ENCODE assay signal across 1 cellular context in the genomic region with DNA sequence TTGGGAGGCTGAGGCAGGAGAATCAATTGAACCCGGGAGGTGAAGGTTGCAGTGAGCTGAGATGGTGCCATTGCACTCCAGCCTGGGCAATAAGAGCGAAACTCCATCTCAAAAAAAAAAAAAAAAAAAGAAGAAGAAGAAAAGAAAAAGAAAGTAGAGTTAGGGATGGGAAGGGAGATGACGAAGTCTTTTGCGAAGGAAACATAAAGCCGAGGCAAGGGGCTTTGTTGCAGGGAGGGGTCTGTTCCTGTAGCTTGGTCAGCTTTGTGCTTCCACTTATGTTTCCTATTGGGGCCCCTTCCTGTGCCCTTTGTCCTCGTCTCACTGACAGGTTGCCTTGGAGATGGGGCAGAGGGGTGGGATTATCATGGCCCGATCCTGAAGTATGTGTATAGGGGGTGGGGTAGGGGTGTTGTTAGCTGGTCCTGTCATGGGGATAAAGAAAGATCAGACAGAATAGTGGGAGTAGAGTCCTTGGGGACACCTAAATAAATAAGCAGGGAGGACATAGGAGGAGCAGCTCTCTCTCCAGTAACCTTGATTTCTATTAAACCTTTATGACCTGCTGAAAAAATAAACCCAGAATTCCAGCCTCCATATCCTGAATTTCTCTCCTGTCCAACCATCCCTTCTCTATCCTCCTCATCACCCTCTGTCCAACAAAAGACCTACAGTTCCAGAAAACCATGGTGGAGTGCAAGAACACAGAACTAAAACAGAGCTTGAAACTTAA.
A peak's percentile ranks its signal among the peaks of the same experiment; 100 is the strongest.
TF ChIP-seq lines count a peak whose summit lies in the region.

No MANE protein-coding gene starts in this region.

TF ChIP-seq in HepG2, 621 proteins besides CTCF, POLR2A, EP300 and RAD21 (continued from another document and continues in another):
- TF ChIP-seq, protein P1, sequence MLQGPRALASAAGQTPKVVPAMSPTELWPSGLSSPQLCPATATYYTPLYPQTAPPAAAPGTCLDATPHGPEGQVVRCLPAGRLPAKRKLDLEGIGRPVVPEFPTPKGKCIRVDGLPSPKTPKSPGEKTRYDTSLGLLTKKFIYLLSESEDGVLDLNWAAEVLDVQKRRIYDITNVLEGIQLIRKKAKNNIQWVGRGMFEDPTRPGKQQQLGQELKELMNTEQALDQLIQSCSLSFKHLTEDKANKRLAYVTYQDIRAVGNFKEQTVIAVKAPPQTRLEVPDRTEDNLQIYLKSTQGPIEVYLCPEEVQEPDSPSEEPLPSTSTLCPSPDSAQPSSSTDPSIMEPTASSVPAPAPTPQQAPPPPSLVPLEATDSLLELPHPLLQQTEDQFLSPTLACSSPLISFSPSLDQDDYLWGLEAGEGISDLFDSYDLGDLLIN (CRISPR knock-in tag; IDR thresholded peaks at IDR 0.05; ENCODE audit: borderline replicate concordance) = no peak
- TF ChIP-seq MAFG (CRISPR knock-in tag; IDR thresholded peaks at IDR 0.05) (no peak), ZNF549 (CRISPR knock-in tag; IDR thresholded peaks at IDR 0.05) (no peak), MEIS1 (CRISPR knock-in tag; IDR thresholded peaks at IDR 0.05; ENCODE audit: borderline replicate concordance) (peak; percentile 87; the same call in 1 of the 2 replicates), RFX3 (CRISPR knock-in tag; IDR thresholded peaks at IDR 0.05) (peak; percentile 93), MAF1 (CRISPR knock-in tag; IDR thresholded peaks at IDR 0.05; ENCODE audit: borderline replicate concordance) (no peak), ZNF382 (CRISPR knock-in tag; IDR thresholded peaks at IDR 0.05; ENCODE audit: borderline replicate concordance) (no peak), ZNF468 (CRISPR knock-in tag; IDR thresholded peaks at IDR 0.05) (no peak), SOX6 (IDR thresholded peaks at IDR 0.05) (no peak), SOX6 (CRISPR knock-in tag; IDR thresholded peaks at IDR 0.05) (peak; percentile 88), U2AF2 (IDR thresholded peaks at IDR 0.05; ENCODE audit: low read depth, low read length) (peak; percentile 85; the same call in 1 of the 2 replicates), MXD4 (CRISPR knock-in tag; IDR thresholded peaks at IDR 0.05) (peak; percentile 19; the same call in 1 of the 2 replicates), ZIK1 (CRISPR knock-in tag; IDR thresholded peaks at IDR 0.05; ENCODE audit: borderline replicate concordance, low read depth) (0 out of 2 replicates have a peak, but pooled peaks have one; percentile 66), NFIC (IDR thresholded peaks at IDR 0.05; ENCODE audit: low read length) (no peak), PAF1 (CRISPR knock-in tag; IDR thresholded peaks at IDR 0.05) (no peak), ZNF564 (CRISPR knock-in tag; IDR thresholded peaks at IDR 0.05) (no peak), IRX3 (CRISPR knock-in tag; IDR thresholded peaks at IDR 0.05; ENCODE audit: borderline replicate concordance, low read depth) (no peak), ZNF761 (CRISPR knock-in tag; conservative IDR thresholded peaks at IDR 0.05) (no peak), ZKSCAN1 (IDR thresholded peaks at IDR 0.05; ENCODE audit: low read length) (no peak), KMT2B (CRISPR knock-in tag; IDR thresholded peaks at IDR 0.05) (no peak), ZNF501 (CRISPR knock-in tag; IDR thresholded peaks at IDR 0.05) (no peak), TBX2 (CRISPR knock-in tag; IDR thresholded peaks at IDR 0.05; ENCODE audit: borderline replicate concordance) (peak; percentile 83), GATA4 (IDR thresholded peaks at IDR 0.05; ENCODE audit: borderline replicate concordance, low read depth) (peak; percentile 89), SMARCC2 (IDR thresholded peaks at IDR 0.05) (no peak), ZNF749 (CRISPR knock-in tag; IDR thresholded peaks at IDR 0.05; ENCODE audit: borderline replicate concordance) (no peak), SP140L (CRISPR knock-in tag; IDR thresholded peaks at IDR 0.05; ENCODE audit: borderline replicate concordance) (no peak), ZNF274 (CRISPR knock-in tag; IDR thresholded peaks at IDR 0.05) (no peak), HDAC2 (CRISPR knock-in tag; IDR thresholded peaks at IDR 0.05) (peak; percentile 73; the same call in 1 of the 2 replicates), ADNP (CRISPR knock-in tag; IDR thresholded peaks at IDR 0.05) (no peak), SALL1 (CRISPR knock-in tag; IDR thresholded peaks at IDR 0.05) (peak; percentile 72), GATAD1 (CRISPR knock-in tag; IDR thresholded peaks at IDR 0.05) (no peak; the same call in none of the 2 replicates), MEF2D (CRISPR knock-in tag; IDR thresholded peaks at IDR 0.05) (peak; percentile 85), ZNF180 (CRISPR knock-in tag; IDR thresholded peaks at IDR 0.05; ENCODE audit: borderline replicate concordance, low read depth) (no peak), JUND (CRISPR knock-in tag; IDR thresholded peaks at IDR 0.05) (no peak), HOXA7 (CRISPR knock-in tag; IDR thresholded peaks at IDR 0.05) (no peak), ATAD3A (CRISPR knock-in tag; IDR thresholded peaks at IDR 0.05) (no peak), EED (CRISPR knock-in tag; IDR thresholded peaks at IDR 0.05) (no peak), TAF1 (CRISPR knock-in tag; IDR thresholded peaks at IDR 0.05) (peak; percentile 46; the same call in 1 of the 2 replicates), CEBPG (CRISPR knock-in tag; IDR thresholded peaks at IDR 0.05) (peak; percentile 21; the same call in 1 of the 2 replicates), BORCS8-MEF2B (CRISPR knock-in tag; IDR thresholded peaks at IDR 0.05) (0 out of 2 replicates have a peak, but pooled peaks have one; percentile 41), ZNF83 (CRISPR knock-in tag; IDR thresholded peaks at IDR 0.05; ENCODE audit: borderline replicate concordance) (0 out of 2 replicates have a peak, but pooled peaks have one; percentile 10), ELF4 (CRISPR knock-in tag; IDR thresholded peaks at IDR 0.05; ENCODE audit: borderline replicate concordance) (no peak), PHF21A (CRISPR knock-in tag; IDR thresholded peaks at IDR 0.05) (peak; percentile 90), ZNF446 (CRISPR knock-in tag; IDR thresholded peaks at IDR 0.05) (no peak), ZNF607 (CRISPR knock-in tag; IDR thresholded peaks at IDR 0.05; ENCODE audit: borderline replicate concordance) (0 out of 2 replicates have a peak, but pooled peaks have one; percentile 30), ZNF160 (CRISPR knock-in tag; IDR thresholded peaks at IDR 0.05) (no peak), FOXC1 (CRISPR knock-in tag; IDR thresholded peaks at IDR 0.05; ENCODE audit: borderline replicate concordance) (no peak; the same call in 1 of the 2 replicates), ZNF775 (CRISPR knock-in tag; IDR thresholded peaks at IDR 0.05; ENCODE audit: borderline replicate concordance) (no peak), SOX5 (CRISPR knock-in tag; IDR thresholded peaks at IDR 0.05; ENCODE audit: borderline replicate concordance) (peak; percentile 73; the same call in 1 of the 2 replicates), KLF6 (CRISPR knock-in tag; IDR thresholded peaks at IDR 0.05) (peak; percentile 19), RBM22 (optimal IDR thresholded peaks at IDR 0.05; ENCODE audit: low read length) (peak; percentile 88)
- TF ChIP-seq, protein P2, sequence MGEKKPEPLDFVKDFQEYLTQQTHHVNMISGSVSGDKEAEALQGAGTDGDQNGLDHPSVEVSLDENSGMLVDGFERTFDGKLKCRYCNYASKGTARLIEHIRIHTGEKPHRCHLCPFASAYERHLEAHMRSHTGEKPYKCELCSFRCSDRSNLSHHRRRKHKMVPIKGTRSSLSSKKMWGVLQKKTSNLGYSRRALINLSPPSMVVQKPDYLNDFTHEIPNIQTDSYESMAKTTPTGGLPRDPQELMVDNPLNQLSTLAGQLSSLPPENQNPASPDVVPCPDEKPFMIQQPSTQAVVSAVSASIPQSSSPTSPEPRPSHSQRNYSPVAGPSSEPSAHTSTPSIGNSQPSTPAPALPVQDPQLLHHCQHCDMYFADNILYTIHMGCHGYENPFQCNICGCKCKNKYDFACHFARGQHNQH (CRISPR knock-in tag; IDR thresholded peaks at IDR 0.05) = peak; percentile 85
- TF ChIP-seq, protein P3, sequence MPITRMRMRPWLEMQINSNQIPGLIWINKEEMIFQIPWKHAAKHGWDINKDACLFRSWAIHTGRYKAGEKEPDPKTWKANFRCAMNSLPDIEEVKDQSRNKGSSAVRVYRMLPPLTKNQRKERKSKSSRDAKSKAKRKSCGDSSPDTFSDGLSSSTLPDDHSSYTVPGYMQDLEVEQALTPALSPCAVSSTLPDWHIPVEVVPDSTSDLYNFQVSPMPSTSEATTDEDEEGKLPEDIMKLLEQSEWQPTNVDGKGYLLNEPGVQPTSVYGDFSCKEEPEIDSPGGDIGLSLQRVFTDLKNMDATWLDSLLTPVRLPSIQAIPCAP (CRISPR knock-in tag; IDR thresholded peaks at IDR 0.05; ENCODE audit: low read depth) = no peak
- TF ChIP-seq, protein P4, sequence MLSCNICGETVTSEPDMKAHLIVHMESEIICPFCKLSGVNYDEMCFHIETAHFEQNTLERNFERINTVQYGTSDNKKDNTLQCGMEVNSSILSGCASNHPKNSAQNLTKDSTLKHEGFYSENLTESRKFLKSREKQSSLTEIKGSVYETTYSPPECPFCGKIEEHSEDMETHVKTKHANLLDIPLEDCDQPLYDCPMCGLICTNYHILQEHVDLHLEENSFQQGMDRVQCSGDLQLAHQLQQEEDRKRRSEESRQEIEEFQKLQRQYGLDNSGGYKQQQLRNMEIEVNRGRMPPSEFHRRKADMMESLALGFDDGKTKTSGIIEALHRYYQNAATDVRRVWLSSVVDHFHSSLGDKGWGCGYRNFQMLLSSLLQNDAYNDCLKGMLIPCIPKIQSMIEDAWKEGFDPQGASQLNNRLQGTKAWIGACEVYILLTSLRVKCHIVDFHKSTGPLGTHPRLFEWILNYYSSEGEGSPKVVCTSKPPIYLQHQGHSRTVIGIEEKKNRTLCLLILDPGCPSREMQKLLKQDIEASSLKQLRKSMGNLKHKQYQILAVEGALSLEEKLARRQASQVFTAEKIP (CRISPR knock-in tag; IDR thresholded peaks at IDR 0.05; ENCODE audit: borderline replicate concordance) = no peak
- TF ChIP-seq, protein P5, sequence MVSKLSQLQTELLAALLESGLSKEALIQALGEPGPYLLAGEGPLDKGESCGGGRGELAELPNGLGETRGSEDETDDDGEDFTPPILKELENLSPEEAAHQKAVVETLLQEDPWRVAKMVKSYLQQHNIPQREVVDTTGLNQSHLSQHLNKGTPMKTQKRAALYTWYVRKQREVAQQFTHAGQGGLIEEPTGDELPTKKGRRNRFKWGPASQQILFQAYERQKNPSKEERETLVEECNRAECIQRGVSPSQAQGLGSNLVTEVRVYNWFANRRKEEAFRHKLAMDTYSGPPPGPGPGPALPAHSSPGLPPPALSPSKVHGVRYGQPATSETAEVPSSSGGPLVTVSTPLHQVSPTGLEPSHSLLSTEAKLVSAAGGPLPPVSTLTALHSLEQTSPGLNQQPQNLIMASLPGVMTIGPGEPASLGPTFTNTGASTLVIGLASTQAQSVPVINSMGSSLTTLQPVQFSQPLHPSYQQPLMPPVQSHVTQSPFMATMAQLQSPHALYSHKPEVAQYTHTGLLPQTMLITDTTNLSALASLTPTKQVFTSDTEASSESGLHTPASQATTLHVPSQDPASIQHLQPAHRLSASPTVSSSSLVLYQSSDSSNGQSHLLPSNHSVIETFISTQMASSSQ (IDR thresholded peaks at IDR 0.05; ENCODE audit: low read depth) = peak; percentile 88
- TF ChIP-seq, protein P5 (CRISPR knock-in tag; IDR thresholded peaks at IDR 0.05; ENCODE audit: borderline replicate concordance) = peak; percentile 85
- TF ChIP-seq, protein P6, sequence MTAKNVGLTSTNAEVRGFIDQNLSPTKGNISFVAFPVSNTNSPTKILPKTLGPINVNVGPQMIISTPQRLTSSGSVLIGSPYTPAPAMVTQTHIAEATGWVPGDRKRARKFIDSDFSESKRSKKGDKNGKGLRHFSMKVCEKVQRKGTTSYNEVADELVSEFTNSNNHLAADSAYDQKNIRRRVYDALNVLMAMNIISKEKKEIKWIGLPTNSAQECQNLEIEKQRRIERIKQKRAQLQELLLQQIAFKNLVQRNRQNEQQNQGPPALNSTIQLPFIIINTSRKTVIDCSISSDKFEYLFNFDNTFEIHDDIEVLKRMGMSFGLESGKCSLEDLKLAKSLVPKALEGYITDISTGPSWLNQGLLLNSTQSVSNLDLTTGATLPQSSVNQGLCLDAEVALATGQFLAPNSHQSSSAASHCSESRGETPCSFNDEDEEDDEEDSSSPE (CRISPR knock-in tag; IDR thresholded peaks at IDR 0.05) = no peak; the same call in none of the 2 replicates
- TF ChIP-seq, protein P7, sequence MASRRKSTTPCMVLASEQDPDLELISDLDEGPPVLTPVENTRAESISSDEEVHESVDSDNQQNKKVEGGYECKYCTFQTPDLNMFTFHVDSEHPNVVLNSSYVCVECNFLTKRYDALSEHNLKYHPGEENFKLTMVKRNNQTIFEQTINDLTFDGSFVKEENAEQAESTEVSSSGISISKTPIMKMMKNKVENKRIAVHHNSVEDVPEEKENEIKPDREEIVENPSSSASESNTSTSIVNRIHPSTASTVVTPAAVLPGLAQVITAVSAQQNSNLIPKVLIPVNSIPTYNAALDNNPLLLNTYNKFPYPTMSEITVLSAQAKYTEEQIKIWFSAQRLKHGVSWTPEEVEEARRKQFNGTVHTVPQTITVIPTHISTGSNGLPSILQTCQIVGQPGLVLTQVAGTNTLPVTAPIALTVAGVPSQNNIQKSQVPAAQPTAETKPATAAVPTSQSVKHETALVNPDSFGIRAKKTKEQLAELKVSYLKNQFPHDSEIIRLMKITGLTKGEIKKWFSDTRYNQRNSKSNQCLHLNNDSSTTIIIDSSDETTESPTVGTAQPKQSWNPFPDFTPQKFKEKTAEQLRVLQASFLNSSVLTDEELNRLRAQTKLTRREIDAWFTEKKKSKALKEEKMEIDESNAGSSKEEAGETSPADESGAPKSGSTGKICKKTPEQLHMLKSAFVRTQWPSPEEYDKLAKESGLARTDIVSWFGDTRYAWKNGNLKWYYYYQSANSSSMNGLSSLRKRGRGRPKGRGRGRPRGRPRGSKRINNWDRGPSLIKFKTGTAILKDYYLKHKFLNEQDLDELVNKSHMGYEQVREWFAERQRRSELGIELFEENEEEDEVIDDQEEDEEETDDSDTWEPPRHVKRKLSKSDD (CRISPR knock-in tag; IDR thresholded peaks at IDR 0.05; ENCODE audit: low read depth) = no peak
- TF ChIP-seq, protein P8, sequence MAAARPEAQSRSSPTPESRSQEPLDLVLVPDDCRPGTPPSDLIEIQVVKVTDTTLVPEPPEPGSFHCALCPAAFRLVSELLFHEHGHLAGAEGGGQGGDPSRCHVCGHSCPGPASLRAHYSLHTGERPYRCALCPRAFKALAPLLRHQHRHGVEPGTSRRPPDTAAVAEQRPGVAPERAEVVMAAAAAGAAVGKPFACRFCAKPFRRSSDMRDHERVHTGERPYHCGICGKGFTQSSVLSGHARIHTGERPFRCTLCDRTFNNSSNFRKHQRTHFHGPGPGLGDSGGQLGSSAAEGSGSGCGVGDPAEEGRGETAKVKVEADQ (CRISPR knock-in tag; IDR thresholded peaks at IDR 0.05; ENCODE audit: borderline replicate concordance) = no peak
